Comparison of ENCODE assay signal across 24 cellular contexts in the genomic region with DNA sequence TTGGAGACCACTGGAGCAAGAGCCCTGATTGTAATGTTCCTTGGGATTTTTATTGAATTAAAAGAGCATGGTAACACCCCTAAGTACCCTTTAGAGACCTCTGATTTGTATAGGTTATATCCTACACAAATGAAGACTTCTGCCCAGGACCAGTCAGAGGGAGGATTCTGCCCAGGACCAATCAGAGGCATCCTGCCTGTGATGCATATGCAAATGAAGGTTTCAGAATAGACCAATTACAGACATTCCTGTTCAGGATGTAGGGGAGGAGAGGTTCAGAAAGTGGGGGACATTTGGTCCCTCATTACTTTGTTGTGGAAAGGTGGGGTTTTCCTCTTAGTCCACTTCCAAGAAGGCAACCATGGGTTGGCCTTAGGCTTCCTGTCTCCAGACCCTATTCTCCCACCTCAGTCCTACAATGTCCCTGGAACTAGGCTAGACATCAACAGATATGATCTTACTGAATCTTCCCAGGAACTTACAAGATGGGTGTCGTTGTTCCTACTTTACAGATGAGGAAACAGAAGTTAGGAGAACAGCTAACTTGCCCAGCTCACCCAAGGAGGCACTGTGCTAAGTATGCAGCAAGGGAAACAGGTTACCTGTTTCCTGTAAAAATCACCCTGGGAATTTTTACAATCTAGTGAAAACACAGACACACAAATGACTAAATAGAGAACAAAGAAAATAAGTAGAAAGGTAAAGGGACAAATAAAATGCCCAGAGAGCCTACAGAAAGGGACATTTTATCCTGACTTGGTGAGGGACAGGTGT. TPM values are rescaled to one million over a fixed set of nuclear protein-coding genes. Genes with fewer than 3 reads are reported as not detected.
DNase-seq lines count a peak whose midpoint lies in the region; ATAC-seq, FAIRE-seq and TF ChIP-seq lines count a peak whose summit lies in the region.
"Had no signal": no experiment of that assay in that cellular context is flagged by ENCODE, and none has a peak within 500 bp of the region (broad histone marks: within the 10 kb centered on the region; RNA-seq: fewer than 3 reads in every experiment).

No MANE protein-coding gene starts in this region.

- H3K9me1 ChIP-seq in K562 (ENCODE audit: control insufficient read depth, insufficient read depth, low read length) = no peaks in the 10 kb centered on the region

- no peaks in the 10 kb centered on the region for H3K36me3 Mint-ChIP-seq in activated CD8-positive, alpha-beta T cell treated with anti-CD3 and anti-CD28 coated beads for 36 hours (ENCODE audit: low read depth)
- H3K36me3 Mint-ChIP-seq in activated CD8-positive, alpha-beta T cell treated with anti-CD3 and anti-CD28 coated beads, Interleukin-2, amount 10 ng/mL, durations not matched to agents 7 days and 5 days (ENCODE audit: low read depth) = peaks cover 2% of the 10 kb centered on the region
- H3K36me3 Mint-ChIP-seq in activated T-helper 1 cell treated with anti-CD3 and anti-CD28 coated beads, Interleukin-12 subunit alpha, Interleukin-12 subunit beta, Interleukin-2, Interleukin-4 antibody, amounts not matched to agents 30 ng/mL and 10 ng/mL and 1 ng/mL, durations not matched to agents 14 hours and 24 hours and 36 hours (ENCODE audit: low read depth) = no peaks in the 10 kb centered on the region

- H3K4me3 ChIP-seq in K562 = no peak overlapping the region

- DNase-seq in activated CD8-positive, alpha-beta T cell treated with anti-CD3 and anti-CD28 coated beads for 36 hours = peak; percentile 34
- DNase-seq in activated CD8-positive, alpha-beta T cell treated with anti-CD3 and anti-CD28 coated beads, Interleukin-2, amount 10 ng/mL, durations not matched to agents 7 days and 5 days = no peak
- DNase-seq in activated T-helper 1 cell treated with anti-CD3 and anti-CD28 coated beads, Interleukin-12 subunit alpha, Interleukin-12 subunit beta, Interleukin-2, Interleukin-4 antibody, amounts not matched to agents 30 ng/mL and 10 ng/mL and 1 ng/mL, durations not matched to agents 14 hours and 24 hours and 36 hours (ENCODE audit: low spot score) = no peak
- DNase-seq in K562 (ENCODE audit: extremely low read depth in 1 of 4, low spot score in 3 of 4) (no peak), OCI-M2 (lab: John Stamatoyannopoulos, UW; ENCODE audit: unreplicated experiment) (no peak), activated T-cell treated with anti-CD3 and anti-CD28 coated beads for 4 hours (no peak)
- DNase-seq in stimulated activated naive CD8-positive, alpha-beta T cell treated with anti-CD3 and anti-CD28 coated beads, Interleukin-15, amount 100 ng/mL, for 72 hours = peak in 1 of 2 donors; percentile 17
- DNase-seq: 8988T, Calu3, DMS79 treated with DMSO at 0.1 percent for 48 hours, Kasumi-1, NCI-H1092 treated with DMSO at 0.1 percent for 48 hours, NCI-H1436 treated with DMSO at 0.1 percent for 48 hours, NCI-H187 treated with DMSO at 0.1 percent for 48 hours, NCI-H2171 treated with DMSO at 0.1 percent for 48 hours, NCI-H446, NCI-H524 treated with DMSO at 0.1 percent for 48 hours, NCI-H774, PC-3, SK-N-SH had no signal

- no peaks in the 10 kb centered on the region for H3K9me3 ChIP-seq in K562 (replicated peaks; ENCODE audit: control insufficient read depth, insufficient read depth, low read depth, low read length)
- H3K9me3 ChIP-seq: SK-N-SH had no signal

- H3K27me3 ChIP-seq in K562 (ENCODE audit: control insufficient read depth in 2 of 2, insufficient read depth in 2 of 2, low read length in 2 of 2) = no peaks in the 10 kb centered on the region

- peaks cover 5% of the 10 kb centered on the region for H3K27me3 Mint-ChIP-seq in activated CD8-positive, alpha-beta T cell treated with anti-CD3 and anti-CD28 coated beads for 36 hours
- H3K27me3 Mint-ChIP-seq in activated CD8-positive, alpha-beta T cell treated with anti-CD3 and anti-CD28 coated beads, Interleukin-2, amount 10 ng/mL, durations not matched to agents 7 days and 5 days (ENCODE audit: low read depth) = peaks cover 4% of the 10 kb centered on the region
- H3K27me3 Mint-ChIP-seq in activated T-helper 1 cell treated with anti-CD3 and anti-CD28 coated beads, Interleukin-12 subunit alpha, Interleukin-12 subunit beta, Interleukin-2, Interleukin-4 antibody, amounts not matched to agents 30 ng/mL and 10 ng/mL and 1 ng/mL, durations not matched to agents 14 hours and 24 hours and 36 hours (ENCODE audit: insufficient read depth) = peaks cover 3% of the 10 kb centered on the region
- no peaks in the 10 kb centered on the region for H3K27me3 Mint-ChIP-seq in stimulated activated naive CD8-positive, alpha-beta T cell treated with anti-CD3 and anti-CD28 coated beads, Interleukin-15, amount 100 ng/mL, for 72 hours

- H3K4me3 Mint-ChIP-seq in activated CD8-positive, alpha-beta T cell treated with anti-CD3 and anti-CD28 coated beads for 36 hours = no peak overlapping the region
- no peak overlapping the region for H3K4me3 Mint-ChIP-seq in activated CD8-positive, alpha-beta T cell treated with anti-CD3 and anti-CD28 coated beads, Interleukin-2, amount 10 ng/mL, durations not matched to agents 7 days and 5 days
- no peak overlapping the region for H3K4me3 Mint-ChIP-seq in activated T-helper 1 cell treated with anti-CD3 and anti-CD28 coated beads, Interleukin-12 subunit alpha, Interleukin-12 subunit beta, Interleukin-2, Interleukin-4 antibody, amounts not matched to agents 30 ng/mL and 10 ng/mL and 1 ng/mL, durations not matched to agents 14 hours and 24 hours and 36 hours
- peak overlapping the region in 1 of 2 donors; percentile 47 for H3K4me3 Mint-ChIP-seq in stimulated activated naive CD8-positive, alpha-beta T cell treated with anti-CD3 and anti-CD28 coated beads, Interleukin-15, amount 100 ng/mL, for 72 hours

- H3K4me1 Mint-ChIP-seq in activated CD8-positive, alpha-beta T cell treated with anti-CD3 and anti-CD28 coated beads for 36 hours (ENCODE audit: low read depth) = peaks cover 15% of the 10 kb centered on the region
- peaks cover 13% of the 10 kb centered on the region for H3K4me1 Mint-ChIP-seq in activated CD8-positive, alpha-beta T cell treated with anti-CD3 and anti-CD28 coated beads, Interleukin-2, amount 10 ng/mL, durations not matched to agents 7 days and 5 days (ENCODE audit: low read depth)
- H3K4me1 Mint-ChIP-seq in activated T-helper 1 cell treated with anti-CD3 and anti-CD28 coated beads, Interleukin-12 subunit alpha, Interleukin-12 subunit beta, Interleukin-2, Interleukin-4 antibody, amounts not matched to agents 30 ng/mL and 10 ng/mL and 1 ng/mL, durations not matched to agents 14 hours and 24 hours and 36 hours (ENCODE audit: low read depth) = peaks cover 12% of the 10 kb centered on the region
- peaks cover 18% of the 10 kb centered on the region for H3K4me1 Mint-ChIP-seq in stimulated activated naive CD8-positive, alpha-beta T cell treated with anti-CD3 and anti-CD28 coated beads, Interleukin-15, amount 100 ng/mL, for 72 hours

- H3K36me3 ChIP-seq in K562 (ENCODE audit: control insufficient read depth, insufficient read depth, low read length) = no peaks in the 10 kb centered on the region

- H2AFZ ChIP-seq in K562 (ENCODE audit: low read depth, low read length) = peak overlapping the region; percentile 27; the same call in 1 of the 2 replicates

- BruUV-seq in K562 (replicated peaks; lab: Mats Ljungman, UMichigan) = no TSS peak

- no peak overlapping the region for H3K27ac ChIP-seq in K562 (ENCODE audit: extremely low read depth, low read depth, low read length)

- no peaks in the 10 kb centered on the region for H3K9me3 Mint-ChIP-seq in activated CD8-positive, alpha-beta T cell treated with anti-CD3 and anti-CD28 coated beads for 36 hours
- no peaks in the 10 kb centered on the region for H3K9me3 Mint-ChIP-seq in activated CD8-positive, alpha-beta T cell treated with anti-CD3 and anti-CD28 coated beads, Interleukin-2, amount 10 ng/mL, durations not matched to agents 7 days and 5 days (ENCODE audit: insufficient read depth)
- peaks cover 6% of the 10 kb centered on the region for H3K9me3 Mint-ChIP-seq in activated T-helper 1 cell treated with anti-CD3 and anti-CD28 coated beads, Interleukin-12 subunit alpha, Interleukin-12 subunit beta, Interleukin-2, Interleukin-4 antibody, amounts not matched to agents 30 ng/mL and 10 ng/mL and 1 ng/mL, durations not matched to agents 14 hours and 24 hours and 36 hours
- peaks cover 4 to 10% of the 10 kb centered on the region in 2 donors for H3K9me3 Mint-ChIP-seq in stimulated activated naive CD8-positive, alpha-beta T cell treated with anti-CD3 and anti-CD28 coated beads, Interleukin-15, amount 100 ng/mL, for 72 hours

- no peak for TF ChIP-seq RAD21 in K562 (CRISPR knock-in tag; conservative IDR thresholded peaks at IDR 0.05 in 1 of 2, IDR thresholded peaks at IDR 0.05 in 1 of 2)

- no peak for FAIRE-seq in K562 (lab: Jason Lieb, UNC)
- FAIRE-seq: GM19239, H54, HepG2 had no signal

- no peaks in the 10 kb centered on the region for H3K4me1 ChIP-seq in K562 (replicated peaks in 1 of 2; ENCODE audit: control insufficient read depth in 2 of 2, insufficient read depth in 2 of 2, low read length in 2 of 2)

- WGBS in K562 (ENCODE audit: insufficient coverage, low coverage, missing lambda C conversion rate) = 6% methylated on average over 1 of the region's 1 CpG

- in situ Hi-C loops in K562 (cut with MboI) = no loop called here

- TF ChIP-seq POLR2A in K562 (conservative IDR thresholded peaks at IDR 0.05) = no peak

- no peaks in the 10 kb centered on the region for H3K79me2 ChIP-seq in K562 (ENCODE audit: control insufficient read depth, insufficient read depth, low read length)

- POLR2A ChIA-PET in activated CD8-positive, alpha-beta T cell treated with anti-CD3 and anti-CD28 coated beads for 36 hours (lab: Charles Lee) = interaction anchor here (0.6 kb wide), 1 partner anchor 417 kb away, joined by 4 read pairs; no protein-coding TSS in a partner anchor
- POLR2A ChIA-PET in activated CD8-positive, alpha-beta T cell treated with anti-CD3 and anti-CD28 coated beads, Interleukin-2, amount 10 ng/mL, durations not matched to agents 7 days and 5 days (lab: Charles Lee) = no interaction called here
- POLR2A ChIA-PET in K562 (lab: Yijun Ruan, JAX) = interaction anchor here (1.1 kb wide), 2 partner anchors 14 to 24 kb away, joined by 4 read pairs; no protein-coding TSS in a partner anchor

- H3K9ac ChIP-seq in K562 (ENCODE audit: insufficient read depth in 1 of 2, low read depth in 2 of 2, low read length in 2 of 2) = no peak overlapping the region
- H3K9ac ChIP-seq: SK-N-SH had no signal

- no peak for TF ChIP-seq CTCF in activated CD8-positive, alpha-beta T cell treated with anti-CD3 and anti-CD28 coated beads for 36 hours (IDR thresholded peaks at IDR 0.05)
- no peak for TF ChIP-seq CTCF in K562 (IDR thresholded peaks at IDR 0.05 in 2 of 3, conservative IDR thresholded peaks at IDR 0.05 in 1 of 3; ENCODE audit: insufficient read depth in 2 of 3, low read depth in 1 of 3, low read length in 3 of 3)

- intact Hi-C loops in activated CD8-positive, alpha-beta T cell treated with anti-CD3 and anti-CD28 coated beads for 36 hours (cut with micrococcal nuclease) = no loop called here
- intact Hi-C loops in activated T-helper 1 cell treated with anti-CD3 and anti-CD28 coated beads, Interleukin-12 subunit alpha, Interleukin-12 subunit beta, Interleukin-2, Interleukin-4 antibody, amounts not matched to agents 30 ng/mL and 10 ng/mL and 1 ng/mL, durations not matched to agents 14 hours and 24 hours and 36 hours (cut with micrococcal nuclease) = no loop called here
- intact Hi-C loops in K562 (cut with micrococcal nuclease) = no loop called here

- peak; percentile 83 for ATAC-seq in activated CD8-positive, alpha-beta T cell treated with anti-CD3 and anti-CD28 coated beads for 36 hours
- ATAC-seq in activated CD8-positive, alpha-beta T cell treated with anti-CD3 and anti-CD28 coated beads, Interleukin-2, amount 10 ng/mL, durations not matched to agents 7 days and 5 days = no peak
- peak; percentile 51; the same call in 2 of the 3 replicates for ATAC-seq in K562
- ATAC-seq in stimulated activated naive CD8-positive, alpha-beta T cell treated with anti-CD3 and anti-CD28 coated beads, Interleukin-15, amount 100 ng/mL, for 72 hours = peak; percentile 83
- ATAC-seq in HG03135 (IDR thresholded peaks at IDR 0.05; ENCODE audit: unreplicated experiment) = no peak
- ATAC-seq: HepG2, PC-3 had no signal

- H3K4me2 ChIP-seq in K562 (ENCODE audit: insufficient read depth, low read length) = no peak overlapping the region
- H3K4me2 ChIP-seq: SK-N-SH had no signal

- H4K20me1 ChIP-seq in K562 (replicated peaks; ENCODE audit: control insufficient read depth, insufficient read depth, low read length) = no peaks in the 10 kb centered on the region

- H3K27ac Mint-ChIP-seq in activated CD8-positive, alpha-beta T cell treated with anti-CD3 and anti-CD28 coated beads for 36 hours = peak overlapping the region; percentile 23
- H3K27ac Mint-ChIP-seq in activated CD8-positive, alpha-beta T cell treated with anti-CD3 and anti-CD28 coated beads, Interleukin-2, amount 10 ng/mL, durations not matched to agents 7 days and 5 days = no peak overlapping the region
- peak overlapping the region; percentile 61 for H3K27ac Mint-ChIP-seq in activated T-helper 1 cell treated with anti-CD3 and anti-CD28 coated beads, Interleukin-12 subunit alpha, Interleukin-12 subunit beta, Interleukin-2, Interleukin-4 antibody, amounts not matched to agents 30 ng/mL and 10 ng/mL and 1 ng/mL, durations not matched to agents 14 hours and 24 hours and 36 hours
- H3K27ac Mint-ChIP-seq in stimulated activated naive CD8-positive, alpha-beta T cell treated with anti-CD3 and anti-CD28 coated beads, Interleukin-15, amount 100 ng/mL, for 72 hours = peak overlapping the region in 1 of 2 donors; percentile 43

- TF ChIP-seq EP300 in K562 (IDR thresholded peaks at IDR 0.05; ENCODE audit: low read length) = no peak

- CTCF ChIA-PET in activated CD8-positive, alpha-beta T cell treated with anti-CD3 and anti-CD28 coated beads for 36 hours (lab: Charles Lee) = no interaction called here
- CTCF ChIA-PET in activated CD8-positive, alpha-beta T cell treated with anti-CD3 and anti-CD28 coated beads, Interleukin-2, amount 10 ng/mL, durations not matched to agents 7 days and 5 days (lab: Charles Lee) = no interaction called here
- CTCF ChIA-PET in K562 (lab: Yijun Ruan, JAX; ENCODE audit: low intra/inter-chr PET ratio) = no interaction called here

RNA-seq across cellular contexts. Expression of a gene that starts 36.8 kb away (rescaled TPM):
- 100 to 1,000 TPM; 295 to 297 TPM for total RNA-seq in activated CD8-positive, alpha-beta T cell treated with anti-CD3 and anti-CD28 coated beads for 36 hours
- 100 to 1,000 TPM; 348 to 360 TPM for total RNA-seq in activated CD8-positive, alpha-beta T cell treated with anti-CD3 and anti-CD28 coated beads, Interleukin-2, amount 10 ng/mL, durations not matched to agents 7 days and 5 days
- 398 and 404 TPM in 2 replicates for total RNA-seq in activated T-helper 1 cell treated with anti-CD3 and anti-CD28 coated beads, Interleukin-12 subunit alpha, Interleukin-12 subunit beta, Interleukin-2, Interleukin-4 antibody, amounts not matched to agents 30 ng/mL and 10 ng/mL and 1 ng/mL, durations not matched to agents 14 hours and 24 hours and 36 hours
- 205 and 671 TPM in 2 replicates for total RNA-seq in K562 (2011; cell fraction: chromatin; rRNA removed; ENCODE audit: low replicate concordance)
- total RNA-seq in K562 (2011; cell fraction: nucleolus; rRNA removed) = 112 and 137 TPM in 2 replicates
- total RNA-seq in K562 (2011; cell fraction: nucleoplasm; rRNA removed) = 370 and 701 TPM in 2 replicates
- 346 and 402 TPM in 2 replicates for total RNA-seq in K562 (2014; rRNA removed)
- 477 and 544 TPM in 2 replicates for total RNA-seq in K562 (2014; rRNA removed; fragmentation: Illumina TruSeq; extraction: Trizol)
- 480 and 510 TPM in 2 replicates for total RNA-seq in K562 (2015; rRNA removed; fragmentation: Illumina TruSeq; extraction: Trizol)
- 341 and 367 TPM in 2 replicates for total RNA-seq in K562 (2021)
- 135 and 164 TPM in 2 replicates for polyA plus RNA-seq in K562 (2011; rRNA removed)
- 48.2 and 57.6 TPM in 2 replicates for polyA plus RNA-seq in K562 (2011; cell fraction: cytosol; rRNA removed)
- polyA plus RNA-seq in K562 (2011; cell fraction: nucleus; rRNA removed) = 222 and 300 TPM in 2 replicates
- 216 and 359 TPM in 2 replicates for polyA plus RNA-seq in K562 (2012)
- 501 and 562 TPM in 2 replicates for polyA plus RNA-seq in K562 (2014; fragmentation: Illumina TruSeq; extraction: Trizol)
- 10 to 100 TPM; 69.7 to 73.4 TPM for polyA plus RNA-seq in K562 (2014; fragmentation: Nextera tagmentation; extraction: Ambion mirVana)
- 266 and 399 TPM in 2 replicates for polyA plus RNA-seq in K562 (2014; rRNA removed)
- 261 and 336 TPM in 2 replicates for polyA minus RNA-seq in K562 (2011; rRNA and poly(A)+ RNA removed)
- 91.0 and 96.7 TPM in 2 replicates for polyA minus RNA-seq in K562 (2011; cell fraction: cytosol; rRNA and poly(A)+ RNA removed)
- 163 and 287 TPM in 2 replicates for polyA minus RNA-seq in K562 (2011; cell fraction: nucleus; rRNA and poly(A)+ RNA removed)

RNA-seq across cellular contexts. Expression of a gene that starts 38.7 kb away (rescaled TPM):
- total RNA-seq in activated CD8-positive, alpha-beta T cell treated with anti-CD3 and anti-CD28 coated beads for 36 hours = 10 to 100 TPM; 26.0 to 31.6 TPM
- total RNA-seq in activated CD8-positive, alpha-beta T cell treated with anti-CD3 and anti-CD28 coated beads, Interleukin-2, amount 10 ng/mL, durations not matched to agents 7 days and 5 days = 10 to 100 TPM; 29.5 to 29.6 TPM
- total RNA-seq in activated T-helper 1 cell treated with anti-CD3 and anti-CD28 coated beads, Interleukin-12 subunit alpha, Interleukin-12 subunit beta, Interleukin-2, Interleukin-4 antibody, amounts not matched to agents 30 ng/mL and 10 ng/mL and 1 ng/mL, durations not matched to agents 14 hours and 24 hours and 36 hours = 25.1 and 33.0 TPM in 2 replicates
- 45.4 and 172 TPM in 2 replicates for total RNA-seq in K562 (2011; cell fraction: chromatin; rRNA removed; ENCODE audit: low replicate concordance)
- 21.7 and 37.4 TPM in 2 replicates for total RNA-seq in K562 (2011; cell fraction: nucleolus; rRNA removed)
- 46.6 and 51.5 TPM in 2 replicates for total RNA-seq in K562 (2011; cell fraction: nucleoplasm; rRNA removed)
- total RNA-seq in K562 (2014; rRNA removed) (42.5 and 43.7 TPM in 2 replicates), K562 (2014; rRNA removed; fragmentation: Illumina TruSeq; extraction: Trizol) (72.0 and 86.8 TPM in 2 replicates), K562 (2015; rRNA removed; fragmentation: Illumina TruSeq; extraction: Trizol) (61.3 and 63.3 TPM in 2 replicates), K562 (2021) (77.2 and 85.0 TPM in 2 replicates)
- polyA plus RNA-seq in K562 (2011; rRNA removed) (58.4 and 68.0 TPM in 2 replicates), K562 (2014; fragmentation: Illumina TruSeq; extraction: Trizol) (57.0 and 68.7 TPM in 2 replicates), K562 (2014; fragmentation: Nextera tagmentation; extraction: Ambion mirVana) (10 to 100 TPM; 15.2 to 19.1 TPM), K562 (2014; rRNA removed) (35.7 and 45.0 TPM in 2 replicates)
- 14.8 and 31.2 TPM in 2 replicates for polyA plus RNA-seq in K562 (2011; cell fraction: cytosol; rRNA removed)
- 25.3 and 39.9 TPM in 2 replicates for polyA plus RNA-seq in K562 (2011; cell fraction: nucleus; rRNA removed)
- polyA plus RNA-seq in K562 (2012) = 33.8 and 41.6 TPM in 2 replicates
- polyA minus RNA-seq in K562 (2011; rRNA and poly(A)+ RNA removed) = 142 and 182 TPM in 2 replicates
- 48.1 and 61.0 TPM in 2 replicates for polyA minus RNA-seq in K562 (2011; cell fraction: cytosol; rRNA and poly(A)+ RNA removed)
- 29.5 and 68.4 TPM in 2 replicates for polyA minus RNA-seq in K562 (2011; cell fraction: nucleus; rRNA and poly(A)+ RNA removed)

Comparison
In these comparisons a context has a peak if more than half of its experiments do, and no peak if none do; other contexts are left out.
1. ATAC-seq: peak in activated CD8-positive, alpha-beta T cell treated with anti-CD3 and anti-CD28 coated beads for 36 hours (single experiment), K562 (single experiment) and stimulated activated naive CD8-positive, alpha-beta T cell treated with anti-CD3 and anti-CD28 coated beads, Interleukin-15, amount 100 ng/mL, for 72 hours (single experiment); none in activated CD8-positive, alpha-beta T cell treated with anti-CD3 and anti-CD28 coated beads, Interleukin-2, amount 10 ng/mL, durations not matched to agents 7 days and 5 days (single experiment) and HG03135 (single experiment).